8 cellular contexts compared by ENCODE assay signal in genomic region chr10:102229810-102230263, GRCh38. TPM values are rescaled to one million over a fixed set of nuclear protein-coding genes. Genes with fewer than 3 reads are reported as not detected.
DNase-seq lines count a peak whose midpoint lies in the region; ATAC-seq and TF ChIP-seq lines count a peak whose summit lies in the region.

No MANE protein-coding gene starts in this region.

- H3K4me3 ChIP-seq in NB4 (ENCODE audit: low read depth, low read length) (no peak overlapping the region), tibial nerve (peak overlapping the region in 3 of 4 donors; percentile 22 to 49 (median 44))

- peaks cover 18 to 30% (median 27%) of the 10 kb centered on the region in 3 donors for H3K4me1 Mint-ChIP-seq in T-cell
- H3K4me1 Mint-ChIP-seq in activated naive CD8-positive, alpha-beta T cell treated with anti-CD3 and anti-CD28 coated beads, Interleukin-2, amount 50 U/mL, for 24 hours, result peaks cover 22% of the 10 kb centered on the region

- intact Hi-C loops in cardiac septum (cut with DNase I), result loop anchor here (1.0 to 5.0 kb wide), 3 partner anchors 63 to 165 kb away; partner anchors contain the start of gene NFKB2

- no peaks in the 10 kb centered on the region for H3K36me3 Mint-ChIP-seq in T-cell
- H3K36me3 Mint-ChIP-seq in activated naive CD8-positive, alpha-beta T cell treated with anti-CD3 and anti-CD28 coated beads, Interleukin-2, amount 50 U/mL, for 24 hours (ENCODE audit: low read depth), result no peaks in the 10 kb centered on the region

- no peaks in the 10 kb centered on the region for H3K9me3 Mint-ChIP-seq in T-cell
- no peaks in the 10 kb centered on the region for H3K9me3 Mint-ChIP-seq in activated naive CD8-positive, alpha-beta T cell treated with anti-CD3 and anti-CD28 coated beads, Interleukin-2, amount 50 U/mL, for 24 hours

- TF ChIP-seq POLR2A in NB4 (IDR thresholded peaks at IDR 0.05; ENCODE audit: extremely low read depth, insufficient read length), result no peak
- no peak for TF ChIP-seq POLR2A in tibial nerve (IDR thresholded peaks at IDR 0.05)

- no peaks in the 10 kb centered on the region for H3K9me3 ChIP-seq in tibial nerve

- H3K4me3 Mint-ChIP-seq in T-cell, result peak overlapping the region; percentile 75 to 81 (median 81)
- H3K4me3 Mint-ChIP-seq in activated naive CD8-positive, alpha-beta T cell treated with anti-CD3 and anti-CD28 coated beads, Interleukin-2, amount 50 U/mL, for 24 hours, result peak overlapping the region; percentile 71

- H3K27ac ChIP-seq in tibial nerve, result no peak overlapping the region

- H3K27ac Mint-ChIP-seq in T-cell, result no peak overlapping the region
- H3K27ac Mint-ChIP-seq in activated naive CD8-positive, alpha-beta T cell treated with anti-CD3 and anti-CD28 coated beads, Interleukin-2, amount 50 U/mL, for 24 hours, result no peak overlapping the region

- no peak for TF ChIP-seq EP300 in tibial nerve (IDR thresholded peaks at IDR 0.05)

- peaks cover 36 to 53% of the 10 kb centered on the region in 2 donors for H3K27me3 Mint-ChIP-seq in T-cell
- H3K27me3 Mint-ChIP-seq in activated naive CD8-positive, alpha-beta T cell treated with anti-CD3 and anti-CD28 coated beads, Interleukin-2, amount 50 U/mL, for 24 hours, result peaks cover 56% of the 10 kb centered on the region

- POLR2A ChIA-PET in T-cell (lab: Charles Lee), result interaction anchor here (0.5 to 0.9 kb wide), 2 partner anchors 49 to 176 kb away, joined by 3 to 6 read pairs; no protein-coding TSS in a partner anchor

- H3K36me3 ChIP-seq in tibial nerve, result no peaks in the 10 kb centered on the region

- peak; percentile 56 to 65 (median 58) for ATAC-seq in T-cell (replicated peaks in 1 of 4)
- ATAC-seq in activated naive CD8-positive, alpha-beta T cell treated with anti-CD3 and anti-CD28 coated beads, Interleukin-2, amount 50 U/mL, for 24 hours, result peak; percentile 42

- CTCF ChIA-PET in T-cell (lab: Charles Lee), result interaction anchor here (0.5 to 4.0 kb wide), 25 partner anchors 9 to 353 kb away, joined by 3 to 102 read pairs (median 4); partner anchors contain the start of genes FBXL15 (in 1 of the 2), GBF1 (in 1 of the 2) and PITX3 (in 1 of the 2)

- peaks cover 0 to 79% of the 10 kb centered on the region in 2 donors for H3K27me3 ChIP-seq in tibial nerve

- TF ChIP-seq CTCF in NB4 (IDR thresholded peaks at IDR 0.05; ENCODE audit: low read depth, low read length), result peak; percentile 96
- TF ChIP-seq CTCF in tibial nerve (IDR thresholded peaks at IDR 0.05), result peak; percentile 90 to 95 (median 92)

- peaks cover 0 to 43% (median 23%) of the 10 kb centered on the region in 4 donors for H3K4me1 ChIP-seq in tibial nerve

- DNase-seq in NCI-H1417 (lab: John Stamatoyannopoulos, UW) (peak; percentile 65 to 77 (median 69)), NCI-H1417 treated with DMSO at 0.1 percent for 48 hours (lab: John Stamatoyannopoulos, UW) (no peak), NB4 (ENCODE audit: low read depth) (peak; percentile 84), T-cell (peak; percentile 65 to 89 (median 82)), cardiac septum (ENCODE audit: low spot score) (peak; percentile 92), pons (ENCODE audit: low spot score) (peak; percentile 57), tibial nerve (ENCODE audit: low spot score in 2 of 2) (peak; percentile 46 to 75)
- DNase-seq in activated naive CD8-positive, alpha-beta T cell treated with anti-CD3 and anti-CD28 coated beads, Interleukin-2, amount 50 U/mL, for 24 hours, result peak; percentile 89

- 0 to 1% methylated on average over 18 to 24 of the region's 24 CpGs for WGBS in tibial nerve, 2 donors

RNA-seq across cellular contexts. Expression of gene ELOVL3, which starts 3.7 kb away (rescaled TPM):
- total RNA-seq in T-cell (not detected), cardiac septum (not detected), tibial nerve (not detected)

RNA-seq across cellular contexts. Expression of gene PITX3, which starts 11.5 kb away (rescaled TPM):
- total RNA-seq in T-cell (not detected), cardiac septum (0.51 TPM), tibial nerve (not detected)

RNA-seq across cellular contexts. Expression of gene GBF1, which starts 15.5 kb away (rescaled TPM):
- total RNA-seq in T-cell (10 to 100 TPM; 37.2 to 41.1 (median 38.7) TPM), cardiac septum (46.4 TPM), tibial nerve (10 to 100 TPM; 31.0 to 38.0 (median 36.1) TPM)
